Comparison of ENCODE assay signal across 25 cellular contexts in the genomic region with DNA sequence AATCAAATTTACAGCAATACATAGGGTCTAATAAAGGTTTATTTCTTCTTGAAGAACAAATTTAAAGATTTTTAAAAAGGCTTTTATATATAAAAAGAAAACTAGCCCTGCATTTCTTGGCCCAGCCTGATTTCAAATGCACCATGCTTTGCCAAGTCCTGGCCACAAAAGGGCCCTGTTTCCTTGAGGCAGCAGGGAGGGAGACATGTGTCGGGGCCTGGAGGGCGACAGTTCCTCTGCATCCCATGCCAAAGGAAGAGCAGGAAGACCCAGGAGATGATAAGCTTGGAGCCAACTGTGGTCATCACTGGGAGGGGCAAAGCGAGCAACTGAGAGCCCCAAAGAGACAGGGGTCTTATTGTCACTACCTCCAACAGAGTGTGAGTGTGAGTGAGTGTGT.
"Had no signal": no experiment of that assay in that cellular context is flagged by ENCODE, and none has a peak within 500 bp of the region (broad histone marks: within the 10 kb centered on the region; RNA-seq: fewer than 3 reads in every experiment).

No MANE protein-coding gene starts in this region.

- DNase-seq: dermis blood vessel endothelial cell; effector memory CD4-positive, alpha-beta T cell; erythroblast; gastrocnemius medialis; heart right ventricle; hippocampal formation; left cardiac atrium; left lung; mesendoderm; naive thymus-derived CD8-positive, alpha-beta T cell; pancreas; stimulated activated CD4-positive, alpha-beta T cell treated with anti-CD3 and anti-CD28 coated beads, Interleukin-12 subunit alpha, Interleukin-12 subunit beta, amount 100 ng/mL, for 4 hours; stimulated activated CD4-positive, alpha-beta T cell treated with anti-CD3 and anti-CD28 coated beads, Interleukin-1b, Interleukin-23, amount 100 ng/mL, for 48 hours; stimulated activated CD4-positive, alpha-beta T cell treated with anti-CD3 and anti-CD28 coated beads, Interleukin-4, amount 100 ng/mL, for 1 hour; stimulated activated CD8-positive, alpha-beta memory T cell treated with anti-CD3 and anti-CD28 coated beads, Interleukin-4, amount 100 ng/mL, for 48 hours; stimulated activated naive CD4-positive, alpha-beta T cell; stimulated activated naive CD8-positive, alpha-beta T cell treated with anti-CD3 and anti-CD28 coated beads, Interleukin-15, amount 100 ng/mL, for 72 hours; thyroid gland; trophoblast cell had no signal

- H3K4me1 ChIP-seq: gastrocnemius medialis, heart right ventricle, left lung, pancreas, prostate gland, right atrium auricular region, thyroid gland, vagina had no signal

- H3K27ac ChIP-seq: coronary artery, gastrocnemius medialis, heart right ventricle, left lung, neutrophil, pancreas, prostate gland, right atrium auricular region, thyroid gland, vagina had no signal

- H3K4me3 ChIP-seq: coronary artery, gastrocnemius medialis, heart right ventricle, left lung, pancreas, prostate gland, right atrium auricular region, smooth muscle cell, thyroid gland, vagina had no signal

- H3K27me3 ChIP-seq: gastrocnemius medialis, heart right ventricle, left lung, neutrophil, pancreas, right atrium auricular region, thyroid gland, vagina had no signal

- H3K9me3 ChIP-seq: gastrocnemius medialis, heart right ventricle, left lung, neutrophil, pancreas, prostate gland, right atrium auricular region, thyroid gland, vagina had no signal

- H3K36me3 ChIP-seq: gastrocnemius medialis, heart right ventricle, left lung, neutrophil, pancreas, prostate gland, right atrium auricular region, thyroid gland, vagina had no signal
